35 cellular contexts compared by ENCODE assay signal in the genomic region with DNA sequence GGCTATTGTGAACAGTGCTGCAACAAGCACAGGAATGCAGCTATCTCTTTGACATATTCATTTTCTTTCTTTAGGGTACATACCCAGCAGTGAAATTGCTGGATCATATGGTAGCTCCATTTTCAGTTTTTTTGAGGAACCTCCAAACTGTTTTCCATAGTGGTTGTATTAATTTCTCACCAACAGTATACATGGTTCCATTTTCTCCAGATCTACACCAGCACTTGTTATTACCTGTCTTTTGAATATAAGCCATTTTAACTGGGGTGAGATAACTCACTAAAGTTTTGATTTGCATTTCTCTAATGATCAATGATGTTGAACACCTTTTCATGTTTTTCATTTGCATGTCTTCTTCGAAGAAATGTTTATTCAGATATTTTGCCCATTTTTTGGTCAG.
"Had no signal": no experiment of that assay in that cellular context is flagged by ENCODE, and none has a peak within 500 bp of the region (broad histone marks: within the 10 kb centered on the region; RNA-seq: fewer than 3 reads in every experiment).

No MANE protein-coding gene starts in this region.

- DNase-seq: Karpas-422, Kasumi-1, MG63, MM.1S, MV-4-11, NCI-H1048, NCI-H1092, NCI-H1092 treated with DMSO at 0.1 percent for 48 hours, NCI-H1105, NCI-H1105 treated with DMSO at 0.1 percent for 48 hours, NCI-H1417, NCI-H1417 treated with DMSO at 0.1 percent for 48 hours, NCI-H1436, NCI-H1436 treated with DMSO at 0.1 percent for 48 hours, NCI-H146, NCI-H1694, NCI-H1694 treated with DMSO at 0.1 percent for 48 hours, NCI-H187, NCI-H187 treated with DMSO at 0.1 percent for 48 hours, NCI-H1930, NCI-H2029, NCI-H2029 treated with DMSO at 0.1 percent for 48 hours, NCI-H2081, NCI-H2107, NCI-H2171, NCI-H2171 treated with DMSO at 0.1 percent for 48 hours, NCI-H2227 treated with DMSO at 0.1 percent for 48 hours, NCI-H226, NCI-H345, NCI-H446, NCI-H446 treated with DMSO at 0.1 percent for 48 hours, NCI-H510A, NCI-H510A treated with DMSO at 0.1 percent for 48 hours, NCI-H524, NCI-H524 treated with DMSO at 0.1 percent for 48 hours had no signal

- H3K4me3 ChIP-seq: MG63 had no signal

- H3K27me3 ChIP-seq: MG63 had no signal

- H3K36me3 ChIP-seq: MG63 had no signal
